In genomic region chr19:45251452-45252354, GRCh38 we compare ENCODE assay signal across 8 cellular contexts. TPM values are rescaled to one million over a fixed set of nuclear protein-coding genes. Genes with fewer than 3 reads are reported as not detected.
A peak's percentile ranks its signal among the peaks of the same experiment; 100 is the strongest.
DNase-seq lines count a peak whose midpoint lies in the region; ATAC-seq and TF ChIP-seq lines count a peak whose summit lies in the region.

No MANE protein-coding gene starts in this region.

- H3K4me3 Mint-ChIP-seq in GM23338 = peak overlapping the region; percentile 77

- ATAC-seq in GM23338 (peak; percentile 42), GM21825 (IDR thresholded peaks at IDR 0.05; ENCODE audit: unreplicated experiment) (no peak), GM21390 (IDR thresholded peaks at IDR 0.05; ENCODE audit: unreplicated experiment) (no peak)

- H3K9me3 ChIP-seq in skeletal muscle tissue (ENCODE audit: control insufficient read depth in 3 of 3, low read length in 3 of 3) = no peaks in the 10 kb centered on the region

- peaks cover 16% of the 10 kb centered on the region for H3K4me1 Mint-ChIP-seq in GM23338

- TF ChIP-seq CTCF in 22Rv1 (IDR thresholded peaks at IDR 0.05) (no peak), GM23338 (conservative IDR thresholded peaks at IDR 0.05; ENCODE audit: low read depth in 2 of 2) (no peak)

- peaks cover 4% of the 10 kb centered on the region; the same call in 1 of the 2 replicates for H3F3A ChIP-seq in GM23338 (replicated peaks; ENCODE audit: low read depth)

- no peaks in the 10 kb centered on the region for H3K9me3 Mint-ChIP-seq in GM23338

- peaks cover 20% of the 10 kb centered on the region for H3K27me3 ChIP-seq in GM23338 (ENCODE audit: insufficient read depth)
- H3K27me3 ChIP-seq in skeletal muscle tissue (ENCODE audit: control insufficient read depth in 3 of 3, insufficient read depth in 3 of 3, low read length in 3 of 3) = no peaks in the 10 kb centered on the region

- H3K9ac ChIP-seq in skeletal muscle tissue (ENCODE audit: low read depth in 1 of 3, low read length in 3 of 3) = peak overlapping the region; percentile 74 to 88 (median 87)

- H3K4me3 ChIP-seq in GM23338 (peak overlapping the region; percentile 80), skeletal muscle tissue (ENCODE audit: low read length in 3 of 3) (peak overlapping the region; percentile 74 to 81 (median 78))

- peak overlapping the region; percentile 92 for H3K4me2 ChIP-seq in GM23338

- H3K27ac Mint-ChIP-seq in GM23338 = no peak overlapping the region

- H4K20me1 ChIP-seq in GM23338 (replicated peaks; ENCODE audit: insufficient read depth) = peaks cover 16% of the 10 kb centered on the region

- no peaks in the 10 kb centered on the region for H3K9me2 ChIP-seq in GM23338 (ENCODE audit: insufficient read depth)

- H3K4me1 ChIP-seq in GM23338 (ENCODE audit: insufficient read depth) (peaks cover 7% of the 10 kb centered on the region; the same call in 1 of the 2 replicates), skeletal muscle tissue (ENCODE audit: control insufficient read depth in 3 of 3, insufficient read depth in 3 of 3, low read length in 3 of 3) (peaks cover 29 to 36% (median 31%) of the 10 kb centered on the region in 3 donors)

- no peaks in the 10 kb centered on the region for H3K36me3 ChIP-seq in GM23338 (ENCODE audit: insufficient read depth)
- peaks cover 0 to 2% (median 0%) of the 10 kb centered on the region in 3 donors for H3K36me3 ChIP-seq in skeletal muscle tissue (ENCODE audit: control insufficient read depth in 3 of 3, insufficient read depth in 3 of 3, low read length in 3 of 3)

- H3K27me3 Mint-ChIP-seq in GM23338 (ENCODE audit: insufficient read depth, low read depth, poor library complexity) = peaks cover 21% of the 10 kb centered on the region

- no peak overlapping the region for H2AFZ ChIP-seq in GM23338

- H3K27ac ChIP-seq in 22Rv1 = peak overlapping the region; percentile 34; the same call in 1 of the 2 replicates
- H3K27ac ChIP-seq in GM23338 (ENCODE audit: low read depth) = no peak overlapping the region
- H3K27ac ChIP-seq in skeletal muscle tissue (ENCODE audit: low read depth, low read length) = peak overlapping the region; percentile 51

- peak; percentile 61 for DNase-seq in GM23338 (ENCODE audit: low spot score)
- DNase-seq in activated effector memory CD4-positive, alpha-beta T cell treated with anti-CD3 and anti-CD28 coated beads, Interleukin-2, amount 50 U/mL, for 16 hours = peak; percentile 68
- peak; percentile 66 for DNase-seq in hepatic stellate cell (ENCODE audit: low spot score)
- DNase-seq in NCI-H1436 (lab: John Stamatoyannopoulos, UW) = no peak

- peaks cover 27% of the 10 kb centered on the region for H3K79me2 ChIP-seq in GM23338 (replicated peaks; ENCODE audit: insufficient read depth)

- no peaks in the 10 kb centered on the region for H3K36me3 Mint-ChIP-seq in GM23338 (ENCODE audit: low read depth)

TF ChIP-seq in GM23338, 12 proteins besides CTCF, POLR2A, EP300 and RAD21:
- TF ChIP-seq REST (IDR thresholded peaks at IDR 0.05; ENCODE audit: unreplicated experiment) (no peak), ETS1 (IDR thresholded peaks at IDR 0.05) (no peak), EZH2 (IDR thresholded peaks at IDR 0.05; ENCODE audit: low read depth, unreplicated experiment) (no peak), ZNF331 (CRISPR knock-in tag; IDR thresholded peaks at IDR 0.05; ENCODE audit: low read depth) (no peak), NANOG (IDR thresholded peaks at IDR 0.05; ENCODE audit: borderline replicate concordance) (no peak), ZNF114 (CRISPR knock-in tag; IDR thresholded peaks at IDR 0.05) (no peak)

RNA-seq across cellular contexts. Expression of gene MARK4, which starts 0.6 kb away (rescaled TPM):
- 38.6 and 40.5 TPM in 2 replicates for total RNA-seq in GM23338 (2014; rRNA removed; shearing (Covaris generic))
- polyA plus RNA-seq in GM23338 (2016; fragmentation: Nextera tagmentation; extraction: Ambion mirVana) = 15.8 and 16.6 TPM in 2 replicates
- total RNA-seq in skeletal muscle tissue = 15.7 TPM

RNA-seq across cellular contexts. Expression of gene EXOC3L2, which starts 6.5 kb away (rescaled TPM):
- total RNA-seq in GM23338 (2014; rRNA removed; shearing (Covaris generic)) = 0.35 and 3.2 TPM in 2 replicates
- 2.0 and 2.8 TPM in 2 replicates for polyA plus RNA-seq in GM23338 (2016; fragmentation: Nextera tagmentation; extraction: Ambion mirVana)
- 2.1 TPM for total RNA-seq in skeletal muscle tissue
